Comparison of ENCODE assay signal across 8 cellular contexts in the genomic region with DNA sequence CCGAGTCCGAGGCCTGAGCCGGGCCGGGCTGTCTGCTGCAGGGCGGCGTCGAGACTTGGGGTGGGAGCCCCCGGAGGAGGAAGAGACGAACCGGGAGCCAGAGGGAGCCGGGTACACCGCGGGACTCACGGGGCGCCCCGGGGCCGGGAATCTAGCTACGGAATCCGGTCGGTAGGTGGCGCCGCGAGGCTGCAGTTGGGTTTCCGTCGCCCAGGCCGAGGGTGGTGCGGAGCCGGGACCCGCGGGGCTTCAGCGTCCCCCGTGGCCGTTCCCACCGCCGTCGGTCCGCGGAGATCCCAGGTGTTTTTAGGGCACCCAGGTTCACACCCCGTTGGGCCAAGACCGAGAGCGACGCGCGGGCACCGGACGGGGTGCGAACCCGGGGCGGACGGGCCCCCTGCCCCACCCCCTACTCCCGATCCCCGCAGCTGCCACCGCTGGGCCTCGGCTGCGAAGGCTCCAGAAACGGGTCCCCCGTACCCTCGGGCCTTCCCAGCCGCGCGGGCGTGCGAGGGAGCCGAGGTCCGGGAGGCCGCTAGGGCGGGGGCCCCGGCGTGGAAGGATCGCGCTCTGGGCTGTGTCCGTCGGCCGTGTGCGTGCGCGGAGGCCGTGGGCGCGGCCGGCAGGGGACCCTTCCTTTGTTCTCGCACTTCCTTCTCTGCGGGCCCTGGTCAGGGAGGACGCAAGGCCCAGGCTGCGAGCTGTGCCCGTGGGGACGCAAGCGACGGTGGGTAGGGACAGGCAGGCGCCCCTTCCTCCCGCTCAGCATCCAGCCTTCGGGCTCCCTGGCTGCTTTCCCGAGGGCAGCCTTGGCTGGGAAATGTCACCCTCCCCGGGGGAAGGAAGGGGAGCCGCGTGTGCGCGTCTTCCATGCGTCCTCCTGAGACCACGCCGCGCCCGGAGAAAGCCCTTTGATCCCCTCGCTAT.
DNase-seq lines count a peak whose midpoint lies in the region; ATAC-seq and TF ChIP-seq lines count a peak whose summit lies in the region.

No MANE protein-coding gene starts in this region.

- H4K20me1 ChIP-seq in smooth muscle cell (ENCODE audit: low read depth), result no peaks in the 10 kb centered on the region

- TF ChIP-seq CTCF in VCaP (conservative IDR thresholded peaks at IDR 0.05) (peak; percentile 94), smooth muscle cell (IDR thresholded peaks at IDR 0.05; ENCODE audit: borderline replicate concordance, insufficient read depth, poor library complexity, severe bottlenecking) (peak; percentile 84)

- H3K36me3 ChIP-seq in smooth muscle cell (ENCODE audit: low read depth), result no peaks in the 10 kb centered on the region

- H3K27ac ChIP-seq in VCaP (peak overlapping the region; percentile 80; the same call in 1 of the 2 replicates), smooth muscle cell (ENCODE audit: low read depth) (peak overlapping the region; percentile 86)

- peak; percentile 42 for DNase-seq in Caki2 (ENCODE audit: low read depth)
- DNase-seq in H4 (ENCODE audit: low spot score), result peak; percentile 44
- peak; percentile 25 for DNase-seq in NCI-H1694 (lab: John Stamatoyannopoulos, UW)
- peak; percentile 78 to 96 for DNase-seq in T47D (ENCODE audit: low read depth in 1 of 2, low spot score in 1 of 2)
- DNase-seq in iPS-NIHi7 (ENCODE audit: extremely low spot score), result peak; percentile 93
- peak; percentile 56 for DNase-seq in smooth muscle cell (lab: John Stamatoyannopoulos, UW; ENCODE audit: unreplicated experiment)

- peak overlapping the region; percentile 65 for H3K4me3 ChIP-seq in smooth muscle cell

- H3K4me1 ChIP-seq in smooth muscle cell (ENCODE audit: low read depth), result no peaks in the 10 kb centered on the region

- no peaks in the 10 kb centered on the region for H3K27me3 ChIP-seq in smooth muscle cell (ENCODE audit: low read depth)

- 10% methylated on average over 63 of the region's 104 CpGs for WGBS in smooth muscle cell (ENCODE audit: low lambda C conversion rate)

- in situ Hi-C loops in Caki2 (cut with HindIII; ENCODE audit: low pct_unique_long_range_greater_than_20kb, low sequenced_read_pairs), result no loop called here
- in situ Hi-C loops in T47D (cut with HindIII; ENCODE audit: low pct_unique_long_range_greater_than_20kb, low sequenced_read_pairs), result no loop called here

- H3K79me2 ChIP-seq in smooth muscle cell (ENCODE audit: low read depth), result no peaks in the 10 kb centered on the region

- H2AFZ ChIP-seq in smooth muscle cell (ENCODE audit: low read depth), result peak overlapping the region; percentile 88

- H3F3A ChIP-seq in smooth muscle cell (ENCODE audit: low read depth), result peaks cover 6% of the 10 kb centered on the region

- H3K9me3 ChIP-seq in smooth muscle cell (replicated peaks; ENCODE audit: low read depth), result no peaks in the 10 kb centered on the region

- no peak for ATAC-seq in GM21528 (IDR thresholded peaks at IDR 0.05; ENCODE audit: low FRiP score, unreplicated experiment)

- peak overlapping the region; percentile 91 for H3K4me2 ChIP-seq in smooth muscle cell

- H3K9ac ChIP-seq in smooth muscle cell (ENCODE audit: low read depth), result peak overlapping the region; percentile 88

Comparison
In these comparisons a context has a peak if more than half of its experiments do, and no peak if none do; other contexts are left out.
1. DNase-seq: peak in every context shown above with its lines; median percentile 93 in iPS-NIHi7; 87 in T47D; 56 in smooth muscle cell; 44 in H4; 42 in Caki2; 25 in NCI-H1694.